Comparison of ENCODE assay signal across 8 cellular contexts in the genomic region with DNA sequence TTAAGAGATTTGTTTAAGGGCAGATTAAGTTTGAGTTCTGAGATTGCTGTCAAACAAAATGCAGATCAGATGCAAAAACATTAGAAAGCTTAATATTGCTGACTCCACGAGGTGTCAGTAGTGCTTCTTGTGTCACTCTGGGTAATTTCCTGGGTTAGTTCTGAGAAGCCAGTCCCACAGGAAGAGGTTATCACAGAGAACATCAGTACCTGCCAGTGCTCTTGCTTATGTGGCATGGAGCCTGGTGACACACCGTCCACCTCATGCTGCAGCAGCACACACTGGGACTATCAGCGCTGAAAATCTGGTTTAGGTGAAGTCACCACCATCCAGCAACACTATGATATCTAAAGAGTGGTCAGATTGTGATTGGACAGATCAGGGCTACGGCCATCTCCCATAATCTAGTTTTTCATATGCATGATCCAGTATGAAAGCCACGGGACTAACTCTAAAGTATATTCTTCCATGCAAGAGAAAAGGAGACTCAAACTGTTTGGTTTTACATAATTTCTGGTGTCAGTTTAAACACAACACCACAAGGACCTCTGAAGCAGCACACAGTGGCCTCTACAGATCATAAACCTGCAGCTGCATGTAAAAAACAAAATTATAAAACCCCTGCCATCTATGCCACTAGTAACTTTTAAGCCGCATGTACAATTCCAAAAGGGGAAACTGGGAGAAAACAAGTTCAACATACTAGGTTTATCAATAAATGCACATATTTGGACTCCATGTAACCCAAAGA. TPM values are rescaled to one million over a fixed set of nuclear protein-coding genes. Genes with fewer than 3 reads are reported as not detected.
DNase-seq lines count a peak whose midpoint lies in the region; ATAC-seq and TF ChIP-seq lines count a peak whose summit lies in the region.

No MANE protein-coding gene starts in this region.

- TF ChIP-seq CTCF in Caco-2 (IDR thresholded peaks at IDR 0.05; ENCODE audit: insufficient read depth in 1 of 2, low read depth in 1 of 2, low read length in 1 of 2, severe bottlenecking in 1 of 2, unreplicated experiment in 1 of 2) = peak; percentile 45 to 53

- BruUV-seq in Caco-2 (replicated peaks; lab: Mats Ljungman, UMichigan) = no TSS peak

- no peak overlapping the region for H3K27ac Mint-ChIP-seq in Caco-2 (ENCODE audit: unreplicated experiment)
- H3K27ac Mint-ChIP-seq in activated naive CD4-positive, alpha-beta T cell treated with anti-CD3 and anti-CD28 coated beads, Interleukin-2, amount 50 U/mL, for 72 hours = peak overlapping the region; percentile 58 to 71

- no peaks in the 10 kb centered on the region for H3K27me3 ChIP-seq in Caco-2 (replicated peaks; ENCODE audit: control insufficient read depth, insufficient read depth, low read length)

- H3K4me1 Mint-ChIP-seq in Caco-2 (ENCODE audit: low read depth, unreplicated experiment) = no peaks in the 10 kb centered on the region

- H3K36me3 ChIP-seq in Caco-2 (ENCODE audit: control insufficient read depth, insufficient read depth, low read length) = no peaks in the 10 kb centered on the region

- ATAC-seq in GM19328 (IDR thresholded peaks at IDR 0.05; ENCODE audit: unreplicated experiment) (peak; percentile 90), HG03442 (IDR thresholded peaks at IDR 0.05; ENCODE audit: unreplicated experiment) (peak; percentile 91)
- peak; percentile 97 to 100 for ATAC-seq in activated naive CD4-positive, alpha-beta T cell treated with anti-CD3 and anti-CD28 coated beads, Interleukin-2, amount 50 U/mL, for 72 hours

- intact Hi-C loops in Caco-2 (cut with micrococcal nuclease; ENCODE audit: unreplicated experiment) = loop anchor here (1.0 to 5.0 kb wide), 5 partner anchors 132 to 404 kb away; a partner anchor contains a TSS

- no peak overlapping the region for H3K4me3 Mint-ChIP-seq in Caco-2 (ENCODE audit: unreplicated experiment)

- CTCF ChIA-PET in Caco-2 (lab: Charles Lee) = interaction anchor here (0.5 to 1.0 kb wide), 4 partner anchors 63 to 404 kb away, joined by 3 to 6 read pairs (median 4); a partner anchor contains a TSS

- H3K4me3 ChIP-seq in Caco-2 (ENCODE audit: low read depth, low read length) = no peak overlapping the region

- H3K9me3 ChIP-seq in Caco-2 = no peaks in the 10 kb centered on the region

- no peaks in the 10 kb centered on the region for H3K27me3 Mint-ChIP-seq in Caco-2 (ENCODE audit: insufficient read depth, unreplicated experiment)

- POLR2A ChIA-PET in Caco-2 (lab: Charles Lee) = no interaction called here

- no peaks in the 10 kb centered on the region for H3K9me3 Mint-ChIP-seq in Caco-2 (ENCODE audit: unreplicated experiment)
- no peaks in the 10 kb centered on the region for H3K9me3 Mint-ChIP-seq in activated naive CD4-positive, alpha-beta T cell treated with anti-CD3 and anti-CD28 coated beads, Interleukin-2, amount 50 U/mL, for 72 hours

- peaks cover 5% of the 10 kb centered on the region; the same call in 1 of the 2 replicates for H3K4me1 ChIP-seq in Caco-2

- DNase-seq in Caco-2 = peak in 1 of 2 experiments; percentile 30
- DNase-seq in SK-N-DZ (ENCODE audit: low spot score) = peak; percentile 67
- DNase-seq in activated naive CD4-positive, alpha-beta T cell treated with anti-CD3 and anti-CD28 coated beads, Interleukin-2, amount 50 U/mL, for 72 hours (ENCODE audit: low spot score in 2 of 2) = peak; percentile 42 to 70
- DNase-seq in iPS-NIHi7 (ENCODE audit: extremely low spot score) = peak; percentile 31
- DNase-seq in stimulated activated CD8-positive, alpha-beta memory T cell treated with anti-CD3 and anti-CD28 coated beads, Interleukin-12 subunit alpha, Interleukin-12 subunit beta, amount 100 ng/mL, for 1 hour (ENCODE audit: low read depth) = peak; percentile 11
- no peak for DNase-seq in NCI-H1048 (lab: John Stamatoyannopoulos, UW)

- no peaks in the 10 kb centered on the region for H3K36me3 Mint-ChIP-seq in Caco-2 (ENCODE audit: insufficient read depth, unreplicated experiment)
- no peaks in the 10 kb centered on the region for H3K36me3 Mint-ChIP-seq in activated naive CD4-positive, alpha-beta T cell treated with anti-CD3 and anti-CD28 coated beads, Interleukin-2, amount 50 U/mL, for 72 hours

RNA-seq across cellular contexts. Expression of a gene that starts 36.1 kb away (rescaled TPM):
- 29.2 and 33.5 TPM in 2 replicates for total RNA-seq in Caco-2 (2022)
- polyA plus RNA-seq in SK-N-DZ (2014; cell fraction: cytosol; rRNA removed) = 1.6 and 2.2 TPM in 2 replicates
- polyA plus RNA-seq in SK-N-DZ (2014; cell fraction: nucleus; rRNA removed) = 2.0 and 3.5 TPM in 2 replicates
- 1 to 10 TPM; 1.0 to 1.1 TPM for total RNA-seq in activated naive CD4-positive, alpha-beta T cell treated with anti-CD3 and anti-CD28 coated beads, Interleukin-2, amount 50 U/mL, for 72 hours

Comparison
In these comparisons a context has a peak if more than half of its experiments do, and no peak if none do; other contexts are left out.
1. RNA of a gene that starts 36.1 kb away (total RNA-seq): 29.2 to 33.5 TPM in Caco-2; 1.0 to 1.1 TPM in activated naive CD4-positive, alpha-beta T cell treated with anti-CD3 and anti-CD28 coated beads, Interleukin-2, amount 50 U/mL, for 72 hours; every median in the first group is over 10 times any median in the second.
2. Peak in every context shown above with its lines, with median percentiles within 50 percentile points of each other: ATAC-seq.